In the genomic region with DNA sequence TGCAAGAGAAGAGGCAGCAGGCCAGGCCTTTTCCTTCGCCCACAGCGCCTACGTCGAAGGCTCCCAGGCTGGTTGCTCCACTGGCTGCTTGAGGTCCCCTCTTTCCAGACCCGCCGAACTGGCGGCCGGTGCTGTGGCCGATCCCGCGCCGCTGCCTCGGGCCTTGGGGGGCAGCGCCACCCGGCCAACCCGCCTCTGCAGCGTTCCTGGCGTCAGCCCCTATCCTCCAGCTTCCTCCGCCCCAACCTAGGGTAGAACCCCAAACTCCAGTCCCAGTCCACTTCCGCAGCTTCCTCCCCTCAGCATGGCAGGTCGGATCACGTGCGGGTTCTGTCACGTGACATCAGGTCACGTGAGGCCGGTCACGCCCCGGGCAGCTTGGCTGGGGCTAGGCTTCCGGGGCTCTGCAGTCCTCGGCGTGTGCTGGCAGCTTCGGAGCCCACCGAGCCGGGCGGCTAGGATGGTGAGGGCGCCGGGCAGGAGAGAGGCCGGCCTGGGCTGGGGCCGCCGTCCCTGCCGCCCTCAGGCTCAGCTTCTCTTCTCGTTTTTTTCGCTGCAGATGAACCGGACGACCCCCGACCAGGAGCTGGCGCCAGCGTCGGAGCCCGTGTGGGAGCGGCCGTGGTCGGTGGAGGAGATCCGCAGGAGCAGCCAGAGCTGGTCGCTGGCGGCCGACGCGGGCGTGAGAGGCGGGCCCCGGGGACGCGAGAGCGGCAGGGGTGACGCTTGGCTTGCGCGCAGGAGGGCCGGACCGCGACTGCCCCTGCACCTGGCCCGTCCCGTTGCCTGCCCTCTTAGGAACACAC, we compare ENCODE assay signal across 8 cellular contexts.
DNase-seq lines count a peak whose midpoint lies in the region; ATAC-seq and TF ChIP-seq lines count a peak whose summit lies in the region.
"Not testable (repeated sequence)": the region's sequence is repeated elsewhere in the genome, so short reads cannot be mapped to it uniquely, and the experiment has no call there.

TSS of gene WASHC2A (plus strand) at position 409 of the 806 bp plus-strand sequence. CDS start at position 461, 52 bp downstream.

- DNase-seq in AG20443 (ENCODE audit: low spot score) (peak; percentile 68), NCI-H510A treated with DMSO at 0.1 percent for 48 hours (lab: John Stamatoyannopoulos, UW) (peak; percentile 4), choroid plexus epithelial cell (ENCODE audit: low read depth) (peak; percentile 60), kidney tubule cell (ENCODE audit: low spot score) (peak; percentile 86)
- DNase-seq in activated CD4-positive, alpha-beta T cell treated with anti-CD3 and anti-CD28 coated beads for 4 hours, result peak; percentile 68 to 78
- peak; percentile 74 to 94 for DNase-seq in stimulated activated CD4-positive, alpha-beta T cell treated with anti-CD3 and anti-CD28 coated beads, Interleukin-1b, Interleukin-23, amount 100 ng/mL, for 1 hour (ENCODE audit: low read depth in 2 of 2)

- peak within 1 kb of the TSS; percentile 80 for H3K4me3 ChIP-seq in choroid plexus epithelial cell (ENCODE audit: low read depth, low read length)

- peak; percentile 75 for TF ChIP-seq POLR2A in GM19193 (IDR thresholded peaks at IDR 0.05; ENCODE audit: extremely low read depth, insufficient read depth, insufficient read length)

- TF ChIP-seq CTCF in choroid plexus epithelial cell (conservative IDR thresholded peaks at IDR 0.05; ENCODE audit: low read depth, low read length), result not testable (repeated sequence)

- ATAC-seq in HG03354 (IDR thresholded peaks at IDR 0.05; ENCODE audit: poor library complexity, severe bottlenecking, unreplicated experiment), result peak; percentile 95

Comparison
In these comparisons a context has a peak if more than half of its experiments do, and no peak if none do; other contexts are left out.
1. Peak in every context shown above with its lines: DNase-seq, ATAC-seq and H3K4me3 ChIP-seq.
2. DNase-seq: peak in every context shown above with its lines; median percentile 86 in kidney tubule cell; 84 in stimulated activated CD4-positive, alpha-beta T cell treated with anti-CD3 and anti-CD28 coated beads, Interleukin-1b, Interleukin-23, amount 100 ng/mL, for 1 hour; 73 in activated CD4-positive, alpha-beta T cell treated with anti-CD3 and anti-CD28 coated beads for 4 hours; 68 in AG20443; 60 in choroid plexus epithelial cell; 4 in NCI-H510A treated with DMSO at 0.1 percent for 48 hours.